In the genomic region with DNA sequence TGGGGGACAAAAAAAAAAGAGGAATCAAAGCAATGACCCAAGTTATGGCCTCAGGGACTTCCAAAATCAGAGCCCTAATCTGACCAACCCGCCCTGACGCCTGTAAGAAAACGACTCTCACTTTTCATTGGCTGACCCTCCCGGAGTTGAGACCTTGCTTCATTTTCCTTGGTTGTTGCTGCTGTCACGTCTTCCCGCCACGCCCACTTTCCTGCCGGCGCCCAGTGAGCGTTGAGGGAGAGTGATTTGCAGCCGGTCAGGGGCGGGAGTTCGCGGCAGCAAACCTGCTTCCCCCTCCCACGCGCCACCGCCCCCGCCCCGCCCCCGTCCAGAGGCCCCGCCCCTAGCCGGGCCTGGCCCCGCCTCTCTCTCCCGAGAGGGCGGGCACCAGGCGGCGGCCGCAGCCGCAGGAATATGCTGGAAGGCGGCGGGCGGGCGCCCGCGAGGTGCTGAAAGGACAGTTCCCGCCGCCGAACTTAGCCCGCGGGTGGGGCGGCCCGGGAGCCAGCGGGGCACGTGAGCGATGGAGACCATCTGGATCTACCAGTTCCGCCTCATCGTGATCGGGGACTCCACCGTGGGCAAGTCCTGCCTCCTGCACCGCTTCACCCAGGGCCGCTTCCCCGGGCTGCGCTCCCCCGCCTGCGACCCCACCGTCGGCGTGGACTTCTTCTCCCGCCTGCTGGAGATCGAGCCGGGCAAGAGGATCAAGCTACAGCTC, we compare ENCODE assay signal across 1 cellular context.
TF ChIP-seq lines count a peak whose summit lies in the region.

A gene with protein sequence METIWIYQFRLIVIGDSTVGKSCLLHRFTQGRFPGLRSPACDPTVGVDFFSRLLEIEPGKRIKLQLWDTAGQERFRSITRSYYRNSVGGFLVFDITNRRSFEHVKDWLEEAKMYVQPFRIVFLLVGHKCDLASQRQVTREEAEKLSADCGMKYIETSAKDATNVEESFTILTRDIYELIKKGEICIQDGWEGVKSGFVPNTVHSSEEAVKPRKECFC (plus strand): TSS at position 403 of the 721 bp plus-strand sequence. CDS start 121 bp downstream, at position 524.

TF ChIP-seq in GM23338, 12 proteins besides CTCF, POLR2A, EP300 and RAD21:
- TF ChIP-seq, protein P1, sequence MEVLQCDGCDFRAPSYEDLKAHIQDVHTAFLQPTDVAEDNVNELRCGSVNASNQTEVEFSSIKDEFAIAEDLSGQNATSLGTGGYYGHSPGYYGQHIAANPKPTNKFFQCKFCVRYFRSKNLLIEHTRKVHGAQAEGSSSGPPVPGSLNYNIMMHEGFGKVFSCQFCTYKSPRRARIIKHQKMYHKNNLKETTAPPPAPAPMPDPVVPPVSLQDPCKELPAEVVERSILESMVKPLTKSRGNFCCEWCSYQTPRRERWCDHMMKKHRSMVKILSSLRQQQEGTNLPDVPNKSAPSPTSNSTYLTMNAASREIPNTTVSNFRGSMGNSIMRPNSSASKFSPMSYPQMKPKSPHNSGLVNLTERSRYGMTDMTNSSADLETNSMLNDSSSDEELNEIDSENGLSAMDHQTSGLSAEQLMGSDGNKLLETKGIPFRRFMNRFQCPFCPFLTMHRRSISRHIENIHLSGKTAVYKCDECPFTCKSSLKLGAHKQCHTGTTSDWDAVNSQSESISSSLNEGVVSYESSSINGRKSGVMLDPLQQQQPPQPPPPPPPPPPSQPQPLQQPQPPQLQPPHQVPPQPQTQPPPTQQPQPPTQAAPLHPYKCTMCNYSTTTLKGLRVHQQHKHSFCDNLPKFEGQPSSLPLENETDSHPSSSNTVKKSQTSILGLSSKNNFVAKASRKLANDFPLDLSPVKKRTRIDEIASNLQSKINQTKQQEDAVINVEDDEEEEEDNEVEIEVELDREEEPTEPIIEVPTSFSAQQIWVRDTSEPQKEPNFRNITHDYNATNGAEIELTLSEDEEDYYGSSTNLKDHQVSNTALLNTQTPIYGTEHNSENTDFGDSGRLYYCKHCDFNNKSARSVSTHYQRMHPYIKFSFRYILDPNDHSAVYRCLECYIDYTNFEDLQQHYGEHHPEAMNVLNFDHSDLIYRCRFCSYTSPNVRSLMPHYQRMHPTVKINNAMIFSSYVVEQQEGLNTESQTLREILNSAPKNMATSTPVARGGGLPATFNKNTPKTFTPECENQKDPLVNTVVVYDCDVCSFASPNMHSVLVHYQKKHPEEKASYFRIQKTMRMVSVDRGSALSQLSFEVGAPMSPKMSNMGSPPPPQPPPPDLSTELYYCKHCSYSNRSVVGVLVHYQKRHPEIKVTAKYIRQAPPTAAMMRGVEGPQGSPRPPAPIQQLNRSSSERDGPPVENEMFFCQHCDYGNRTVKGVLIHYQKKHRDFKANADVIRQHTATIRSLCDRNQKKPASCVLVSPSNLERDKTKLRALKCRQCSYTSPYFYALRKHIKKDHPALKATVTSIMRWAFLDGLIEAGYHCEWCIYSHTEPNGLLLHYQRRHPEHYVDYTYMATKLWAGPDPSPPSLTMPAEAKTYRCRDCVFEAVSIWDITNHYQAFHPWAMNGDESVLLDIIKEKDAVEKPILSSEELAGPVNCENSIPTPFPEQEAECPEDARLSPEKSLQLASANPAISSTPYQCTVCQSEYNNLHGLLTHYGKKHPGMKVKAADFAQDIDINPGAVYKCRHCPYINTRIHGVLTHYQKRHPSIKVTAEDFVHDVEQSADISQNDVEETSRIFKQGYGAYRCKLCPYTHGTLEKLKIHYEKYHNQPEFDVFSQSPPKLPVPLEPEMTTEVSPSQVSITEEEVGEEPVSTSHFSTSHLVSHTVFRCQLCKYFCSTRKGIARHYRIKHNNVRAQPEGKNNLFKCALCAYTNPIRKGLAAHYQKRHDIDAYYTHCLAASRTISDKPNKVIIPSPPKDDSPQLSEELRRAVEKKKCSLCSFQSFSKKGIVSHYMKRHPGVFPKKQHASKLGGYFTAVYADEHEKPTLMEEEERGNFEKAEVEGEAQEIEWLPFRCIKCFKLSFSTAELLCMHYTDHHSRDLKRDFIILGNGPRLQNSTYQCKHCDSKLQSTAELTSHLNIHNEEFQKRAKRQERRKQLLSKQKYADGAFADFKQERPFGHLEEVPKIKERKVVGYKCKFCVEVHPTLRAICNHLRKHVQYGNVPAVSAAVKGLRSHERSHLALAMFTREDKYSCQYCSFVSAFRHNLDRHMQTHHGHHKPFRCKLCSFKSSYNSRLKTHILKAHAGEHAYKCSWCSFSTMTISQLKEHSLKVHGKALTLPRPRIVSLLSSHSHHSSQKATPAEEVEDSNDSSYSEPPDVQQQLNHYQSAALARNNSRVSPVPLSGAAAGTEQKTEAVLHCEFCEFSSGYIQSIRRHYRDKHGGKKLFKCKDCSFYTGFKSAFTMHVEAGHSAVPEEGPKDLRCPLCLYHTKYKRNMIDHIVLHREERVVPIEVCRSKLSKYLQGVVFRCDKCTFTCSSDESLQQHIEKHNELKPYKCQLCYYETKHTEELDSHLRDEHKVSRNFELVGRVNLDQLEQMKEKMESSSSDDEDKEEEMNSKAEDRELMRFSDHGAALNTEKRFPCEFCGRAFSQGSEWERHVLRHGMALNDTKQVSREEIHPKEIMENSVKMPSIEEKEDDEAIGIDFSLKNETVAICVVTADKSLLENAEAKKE (CRISPR knock-in tag; IDR thresholded peaks at IDR 0.05) = no peak
- TF ChIP-seq EZH2 (IDR thresholded peaks at IDR 0.05; ENCODE audit: low read depth, unreplicated experiment) (no peak), ZNF331 (CRISPR knock-in tag; IDR thresholded peaks at IDR 0.05; ENCODE audit: low read depth) (no peak), STAT1 (IDR thresholded peaks at IDR 0.05; ENCODE audit: unreplicated experiment) (no peak), POLR2AphosphoS5 (IDR thresholded peaks at IDR 0.05; ENCODE audit: low read depth) (peak; percentile 60), JUNB (IDR thresholded peaks at IDR 0.05; ENCODE audit: unreplicated experiment) (no peak), EZH2phosphoT487 (IDR thresholded peaks at IDR 0.05; ENCODE audit: unreplicated experiment) (no peak), ZNF114 (CRISPR knock-in tag; IDR thresholded peaks at IDR 0.05) (no peak), CREB1 (CRISPR knock-in tag; IDR thresholded peaks at IDR 0.05; ENCODE audit: low read depth) (peak; percentile 73)
- TF ChIP-seq, protein P2, sequence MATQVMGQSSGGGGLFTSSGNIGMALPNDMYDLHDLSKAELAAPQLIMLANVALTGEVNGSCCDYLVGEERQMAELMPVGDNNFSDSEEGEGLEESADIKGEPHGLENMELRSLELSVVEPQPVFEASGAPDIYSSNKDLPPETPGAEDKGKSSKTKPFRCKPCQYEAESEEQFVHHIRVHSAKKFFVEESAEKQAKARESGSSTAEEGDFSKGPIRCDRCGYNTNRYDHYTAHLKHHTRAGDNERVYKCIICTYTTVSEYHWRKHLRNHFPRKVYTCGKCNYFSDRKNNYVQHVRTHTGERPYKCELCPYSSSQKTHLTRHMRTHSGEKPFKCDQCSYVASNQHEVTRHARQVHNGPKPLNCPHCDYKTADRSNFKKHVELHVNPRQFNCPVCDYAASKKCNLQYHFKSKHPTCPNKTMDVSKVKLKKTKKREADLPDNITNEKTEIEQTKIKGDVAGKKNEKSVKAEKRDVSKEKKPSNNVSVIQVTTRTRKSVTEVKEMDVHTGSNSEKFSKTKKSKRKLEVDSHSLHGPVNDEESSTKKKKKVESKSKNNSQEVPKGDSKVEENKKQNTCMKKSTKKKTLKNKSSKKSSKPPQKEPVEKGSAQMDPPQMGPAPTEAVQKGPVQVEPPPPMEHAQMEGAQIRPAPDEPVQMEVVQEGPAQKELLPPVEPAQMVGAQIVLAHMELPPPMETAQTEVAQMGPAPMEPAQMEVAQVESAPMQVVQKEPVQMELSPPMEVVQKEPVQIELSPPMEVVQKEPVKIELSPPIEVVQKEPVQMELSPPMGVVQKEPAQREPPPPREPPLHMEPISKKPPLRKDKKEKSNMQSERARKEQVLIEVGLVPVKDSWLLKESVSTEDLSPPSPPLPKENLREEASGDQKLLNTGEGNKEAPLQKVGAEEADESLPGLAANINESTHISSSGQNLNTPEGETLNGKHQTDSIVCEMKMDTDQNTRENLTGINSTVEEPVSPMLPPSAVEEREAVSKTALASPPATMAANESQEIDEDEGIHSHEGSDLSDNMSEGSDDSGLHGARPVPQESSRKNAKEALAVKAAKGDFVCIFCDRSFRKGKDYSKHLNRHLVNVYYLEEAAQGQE (IDR thresholded peaks at IDR 0.05; ENCODE audit: unreplicated experiment) = peak; percentile 81
